In genomic region chr6:143591441-143591840, GRCh38 we compare ENCODE assay signal across 27 cellular contexts.
"Had no signal": no experiment of that assay in that cellular context is flagged by ENCODE, and none has a peak within 500 bp of the region (broad histone marks: within the 10 kb centered on the region; RNA-seq: fewer than 3 reads in every experiment).

No MANE protein-coding gene starts in this region.

- H3K9me3 ChIP-seq: colonic mucosa, esophagus squamous epithelium, gastrocnemius medialis, left lung, lower lobe of right lung, mucosa of descending colon had no signal

- H3K27ac ChIP-seq: colonic mucosa, epithelial cell of prostate, esophagus squamous epithelium, gastrocnemius medialis, heart right ventricle, left lung, lower lobe of right lung had no signal

- FAIRE-seq: endometrium, islet of Langerhans, keratinocyte had no signal

- H3K4me1 ChIP-seq: colonic mucosa, left lung, lower lobe of right lung had no signal

- H3K27ac Mint-ChIP-seq: dendritic cell treated with granulocyte-macrophage colony-stimulating factor and Interleukin-4, amounts not matched to agents 40 ng/mL and 50 ng/mL, for 4 days; endodermal cell; mesothelial cell of epicardium had no signal

- H3K27me3 ChIP-seq: colonic mucosa, esophagus squamous epithelium, gastrocnemius medialis, heart right ventricle, left lung had no signal

- H3K36me3 Mint-ChIP-seq: mesothelial cell of epicardium had no signal

- H3K9me3 Mint-ChIP-seq: endodermal cell had no signal

- H3K4me3 Mint-ChIP-seq: dendritic cell treated with granulocyte-macrophage colony-stimulating factor and Interleukin-4, amounts not matched to agents 40 ng/mL and 50 ng/mL, for 4 days; effector memory CD8-positive, alpha-beta T cell; endodermal cell; mesothelial cell of epicardium had no signal

- H3K4me3 ChIP-seq: colonic mucosa, esophagus squamous epithelium, gastrocnemius medialis, heart right ventricle, left lung, lower lobe of right lung, mucosa of descending colon had no signal

- DNase-seq: colonic mucosa; cortex of kidney; effector CD8-positive, alpha-beta T cell; effector memory CD8-positive, alpha-beta T cell; endodermal cell; erythroblast; esophagus squamous epithelium; foreskin fibroblast; foreskin melanocyte; gastrocnemius medialis; glutamatergic neuron; head of caudate nucleus; heart right ventricle; hippocampal formation; left cardiac atrium; left lung; left ventricle myocardium superior; lower lobe of right lung; mesenchymal stem cell; mucosa of descending colon had no signal

- H3K36me3 ChIP-seq: colonic mucosa, esophagus squamous epithelium, gastrocnemius medialis, heart right ventricle, left lung, lower lobe of right lung had no signal

- ATAC-seq: effector memory CD8-positive, alpha-beta T cell; esophagus mucosa; gastrocnemius medialis; heart right ventricle; left cardiac atrium; left lung; left ventricle myocardium superior; lower lobe of right lung; mucosa of descending colon had no signal
